Comparison of ENCODE assay signal across 18 cellular contexts in genomic region chr18:75874401-75875093, GRCh38.
DNase-seq lines count a peak whose midpoint lies in the region; ATAC-seq and TF ChIP-seq lines count a peak whose summit lies in the region.
"Had no signal": no experiment of that assay in that cellular context is flagged by ENCODE, and none has a peak within 500 bp of the region (broad histone marks: within the 10 kb centered on the region; RNA-seq: fewer than 3 reads in every experiment).

No MANE protein-coding gene starts in this region.

- DNase-seq in NCI-H82 (lab: John Stamatoyannopoulos, UW) = peak; percentile 96
- no peak for DNase-seq in psoas muscle
- no peak for DNase-seq in transverse colon
- no peak for DNase-seq in Caco-2
- no peak for DNase-seq in activated CD8-positive, alpha-beta memory T cell treated with anti-CD3 and anti-CD28 coated beads, Interleukin-2, amount 50 U/mL, for 48 hours
- DNase-seq in amniotic stem cell (lab: John Stamatoyannopoulos, UW) = no peak
- DNase-seq: CD4-positive, CD25-positive, alpha-beta regulatory T cell; IMR-90; Kasumi-1; MM.1S; NCI-H1105; NCI-H1694; NCI-H226; NCI-H526 treated with DMSO at 0.1 percent for 48 hours; RPMI8226; SIG-M5 had no signal

- peaks cover 4% of the 10 kb centered on the region for H3K27me3 Mint-ChIP-seq in Caco-2 (ENCODE audit: insufficient read depth, unreplicated experiment)

- ATAC-seq in gastroesophageal sphincter = no peak
- peak in 3 of 4 donors; percentile 32 to 53 (median 40) for ATAC-seq in psoas muscle

- peak overlapping the region; percentile 70 to 82 (median 74) for H3K27ac ChIP-seq in gastroesophageal sphincter
- H3K27ac ChIP-seq in psoas muscle = no peak overlapping the region
- H3K27ac ChIP-seq in transverse colon = peak overlapping the region; percentile 57 to 75 (median 68)

- H3K4me3 ChIP-seq in gastroesophageal sphincter (peak overlapping the region in 1 of 2 donors; percentile 25), psoas muscle (no peak overlapping the region), transverse colon (no peak overlapping the region), Caco-2 (ENCODE audit: low read depth, low read length) (no peak overlapping the region)
- H3K4me3 ChIP-seq: HAP-1 had no signal

- H3K36me3 Mint-ChIP-seq in Caco-2 (ENCODE audit: insufficient read depth, unreplicated experiment) = no peaks in the 10 kb centered on the region
- H3K36me3 Mint-ChIP-seq: CD4-positive, CD25-positive, alpha-beta regulatory T cell had no signal

- in situ Hi-C loops in transverse colon (cut with MboI; ENCODE audit: low pct_ligation_motif_present in 1 of 4, low pct_unique_long_range_greater_than_20kb in 1 of 4, low sequenced_read_pairs in 3 of 4) = no loop called here

- no peak overlapping the region for H3K4me3 Mint-ChIP-seq in Caco-2 (ENCODE audit: unreplicated experiment)
- H3K4me3 Mint-ChIP-seq: CD4-positive, CD25-positive, alpha-beta regulatory T cell had no signal

- no peak for TF ChIP-seq EP300 in gastroesophageal sphincter (IDR thresholded peaks at IDR 0.05)
- no peak for TF ChIP-seq EP300 in transverse colon (IDR thresholded peaks at IDR 0.05; ENCODE audit: low read depth)

- POLR2A ChIA-PET in Caco-2 (lab: Charles Lee) = no interaction called here

- H3K9me3 Mint-ChIP-seq in Caco-2 (ENCODE audit: unreplicated experiment) = no peaks in the 10 kb centered on the region

- H3K4me1 ChIP-seq in gastroesophageal sphincter (peaks cover 4 to 31% (median 5%) of the 10 kb centered on the region in 3 donors), psoas muscle (no peaks in the 10 kb centered on the region), transverse colon (peaks cover 0 to 8% (median 3%) of the 10 kb centered on the region in 4 donors), Caco-2 (no peaks in the 10 kb centered on the region)
- H3K4me1 ChIP-seq: HAP-1 had no signal

- 2 to 20% methylated on average over 11 of the region's 11 CpGs for WGBS in gastroesophageal sphincter (ENCODE audit: low coverage in 1 of 2), 2 donors
- 37 to 48% (median 40%) methylated on average over 11 of the region's 11 CpGs for WGBS in psoas muscle, 3 donors
- WGBS in transverse colon (ENCODE audit: low coverage in 1 of 2), 2 donors = 32 to 45% methylated on average over 8 to 11 of the region's 11 CpGs

- H3K36me3 ChIP-seq in gastroesophageal sphincter (no peaks in the 10 kb centered on the region), psoas muscle (ENCODE audit: insufficient read depth in 1 of 2, low read depth in 1 of 2) (no peaks in the 10 kb centered on the region), transverse colon (no peaks in the 10 kb centered on the region), Caco-2 (ENCODE audit: control insufficient read depth, insufficient read depth, low read length) (no peaks in the 10 kb centered on the region)
- H3K36me3 ChIP-seq: HAP-1 had no signal

- no peak for TF ChIP-seq CTCF in gastroesophageal sphincter (IDR thresholded peaks at IDR 0.05)
- no peak for TF ChIP-seq CTCF in psoas muscle (IDR thresholded peaks at IDR 0.05)
- TF ChIP-seq CTCF in transverse colon (IDR thresholded peaks at IDR 0.05) = no peak
- TF ChIP-seq CTCF in Caco-2 (IDR thresholded peaks at IDR 0.05; ENCODE audit: insufficient read depth in 1 of 2, low read depth in 1 of 2, low read length in 1 of 2, severe bottlenecking in 1 of 2, unreplicated experiment in 1 of 2) = no peak

- H3K27ac Mint-ChIP-seq in Caco-2 (ENCODE audit: unreplicated experiment) = no peak overlapping the region
- H3K27ac Mint-ChIP-seq: CD4-positive, CD25-positive, alpha-beta regulatory T cell had no signal

- no peaks in the 10 kb centered on the region for H3K4me1 Mint-ChIP-seq in Caco-2 (ENCODE audit: low read depth, unreplicated experiment)
- H3K4me1 Mint-ChIP-seq: CD4-positive, CD25-positive, alpha-beta regulatory T cell had no signal

- no peaks in the 10 kb centered on the region for H3K9me3 ChIP-seq in gastroesophageal sphincter
- no peaks in the 10 kb centered on the region for H3K9me3 ChIP-seq in psoas muscle
- no peaks in the 10 kb centered on the region for H3K9me3 ChIP-seq in transverse colon
- no peaks in the 10 kb centered on the region for H3K9me3 ChIP-seq in Caco-2
- H3K9me3 ChIP-seq: HAP-1 had no signal

- CTCF ChIA-PET in Caco-2 (lab: Charles Lee) = no interaction called here

- intact Hi-C loops in psoas muscle (cut with DNase I) = no loop called here
- intact Hi-C loops in transverse colon (cut with DNase I; ENCODE audit: low total_unique reads) = loop anchor here (10.0 kb wide), 1 partner anchor 480 kb away; no protein-coding TSS in a partner anchor
- intact Hi-C loops in Caco-2 (cut with micrococcal nuclease; ENCODE audit: unreplicated experiment) = no loop called here

- BruUV-seq in Caco-2 (replicated peaks; lab: Mats Ljungman, UMichigan) = no TSS peak

- H3K27me3 ChIP-seq in gastroesophageal sphincter (no peaks in the 10 kb centered on the region), psoas muscle (ENCODE audit: insufficient read depth in 3 of 3, low read length in 2 of 3) (no peaks in the 10 kb centered on the region), transverse colon (no peaks in the 10 kb centered on the region), Caco-2 (replicated peaks; ENCODE audit: control insufficient read depth, insufficient read depth, low read length) (no peaks in the 10 kb centered on the region)

- no peak for TF ChIP-seq POLR2A in gastroesophageal sphincter (IDR thresholded peaks at IDR 0.05)
- TF ChIP-seq POLR2A in transverse colon (IDR thresholded peaks at IDR 0.05) = no peak
